ENCODE assay signal across 9 cellular contexts in the genomic region with DNA sequence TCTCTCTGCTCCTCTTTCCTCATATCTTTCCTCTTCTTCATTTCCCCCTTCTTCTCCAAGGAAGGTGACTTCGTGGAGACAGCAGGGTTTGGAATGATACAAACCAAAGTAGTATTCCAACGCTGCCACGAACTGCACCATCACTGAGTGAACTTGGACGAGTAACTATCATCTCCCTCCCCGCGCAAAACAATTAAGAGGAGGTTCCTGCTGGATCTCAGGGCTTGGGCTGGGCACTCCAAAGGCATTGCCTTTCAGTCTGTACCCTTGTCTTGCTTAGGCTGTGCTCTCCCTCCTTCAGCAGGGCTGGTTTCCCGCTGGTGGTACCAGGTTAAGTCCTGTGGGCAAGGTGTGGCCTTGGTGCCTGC. TPM values are rescaled to one million over a fixed set of nuclear protein-coding genes. Genes with fewer than 3 reads are reported as not detected.
DNase-seq lines count a peak whose midpoint lies in the region; ATAC-seq and TF ChIP-seq lines count a peak whose summit lies in the region.
"Had no signal": no experiment of that assay in that cellular context is flagged by ENCODE, and none has a peak within 500 bp of the region (broad histone marks: within the 10 kb centered on the region; RNA-seq: fewer than 3 reads in every experiment).

No MANE protein-coding gene starts in this region.

- no peak for ATAC-seq in natural killer cell treated with Interleukin-12 subunit alpha and Interleukin-12 subunit beta and Interleukin-15 and Interleukin-18, amount 100 ng/mL, for 72 hours

- H3K4me1 Mint-ChIP-seq in natural killer cell treated with Interleukin-12 subunit alpha and Interleukin-12 subunit beta and Interleukin-15 and Interleukin-18, amount 100 ng/mL, for 72 hours (ENCODE audit: low read depth in 2 of 2): peaks cover 24 to 31% of the 10 kb centered on the region in 2 donors

- no peaks in the 10 kb centered on the region for H3K9me3 Mint-ChIP-seq in natural killer cell treated with Interleukin-12 subunit alpha and Interleukin-12 subunit beta and Interleukin-15 and Interleukin-18, amount 100 ng/mL, for 72 hours

- H3K4me3 Mint-ChIP-seq in natural killer cell treated with Interleukin-12 subunit alpha and Interleukin-12 subunit beta and Interleukin-15 and Interleukin-18, amount 100 ng/mL, for 72 hours: peak overlapping the region; percentile 95

- POLR2A ChIA-PET in AG04450 (lab: Yijun Ruan, JAX): no interaction called here

- H3K36me3 ChIP-seq in HUES6 (ENCODE audit: control insufficient read depth, insufficient read depth, low read length): no peaks in the 10 kb centered on the region

- H3K9me3 ChIP-seq in AG04450 (ENCODE audit: control insufficient read depth, insufficient read depth, low read length) (no peaks in the 10 kb centered on the region), HUES6 (ENCODE audit: control insufficient read depth, insufficient read depth, low read depth, low read length) (no peaks in the 10 kb centered on the region)

- H3K4me3 ChIP-seq in AG04450 (ENCODE audit: low read depth, low read length): peak overlapping the region; percentile 77
- H3K4me3 ChIP-seq in HUES6 (ENCODE audit: low read depth, low read length): peak overlapping the region; percentile 74
- H3K4me3 ChIP-seq in dorsolateral prefrontal cortex: peak overlapping the region in 58 of 59 donors; percentile 29 to 78 (median 61)

- no peak overlapping the region for H3K9ac ChIP-seq in HUES6 (ENCODE audit: low read length)

- H3K27me3 ChIP-seq in AG04450 (ENCODE audit: control insufficient read depth, insufficient read depth, low read length) (peaks cover 27% of the 10 kb centered on the region), HUES6 (ENCODE audit: control insufficient read depth, insufficient read depth, low read length) (peaks cover 62% of the 10 kb centered on the region), dorsolateral prefrontal cortex (peaks cover 0 to 19% (median 0%) of the 10 kb centered on the region in 45 donors)

- DNase-seq in AG04450 (ENCODE audit: low read depth, low spot score) (no peak), dorsolateral prefrontal cortex (no peak), NCI-H748 treated with DMSO at 0.1 percent for 48 hours (lab: John Stamatoyannopoulos, UW) (no peak), medulla oblongata (ENCODE audit: extremely low spot score) (no peak), MV-4-11 (lab: John Stamatoyannopoulos, UW) (no peak), NCI-H1417 treated with DMSO at 0.1 percent for 48 hours (lab: John Stamatoyannopoulos, UW) (no peak)
- DNase-seq in natural killer cell treated with Interleukin-12 subunit alpha and Interleukin-12 subunit beta and Interleukin-15 and Interleukin-18, amount 100 ng/mL, for 72 hours (ENCODE audit: low spot score): no peak

- no peaks in the 10 kb centered on the region for H3K36me3 Mint-ChIP-seq in natural killer cell treated with Interleukin-12 subunit alpha and Interleukin-12 subunit beta and Interleukin-15 and Interleukin-18, amount 100 ng/mL, for 72 hours

- H3K4me1 ChIP-seq in HUES6 (ENCODE audit: control insufficient read depth, insufficient read depth, low read length): peaks cover 29% of the 10 kb centered on the region

- H3K27ac Mint-ChIP-seq in natural killer cell treated with Interleukin-12 subunit alpha and Interleukin-12 subunit beta and Interleukin-15 and Interleukin-18, amount 100 ng/mL, for 72 hours: no peak overlapping the region

- intact Hi-C loops in dorsolateral prefrontal cortex (cut with DNase I): no loop called here

- H3K27ac ChIP-seq in AG04450 (ENCODE audit: low read depth, low read length): no peak overlapping the region
- no peak overlapping the region for H3K27ac ChIP-seq in HUES6 (ENCODE audit: low read depth, low read length)
- H3K27ac ChIP-seq in dorsolateral prefrontal cortex: no peak overlapping the region

- peaks cover 26 to 28% of the 10 kb centered on the region in 2 donors for H3K27me3 Mint-ChIP-seq in natural killer cell treated with Interleukin-12 subunit alpha and Interleukin-12 subunit beta and Interleukin-15 and Interleukin-18, amount 100 ng/mL, for 72 hours

- TF ChIP-seq CTCF in AG04450 (IDR thresholded peaks at IDR 0.05; ENCODE audit: low read depth, low read length) (no peak), dorsolateral prefrontal cortex (IDR thresholded peaks at IDR 0.05 in 54 of 56, conservative IDR thresholded peaks at IDR 0.05 in 2 of 56; ENCODE audit: low read depth in 1 of 56, partially characterized antibody in 56 of 56) (no peak)

- CTCF ChIA-PET in AG04450 (lab: Charles Lee): interaction anchor here (3.3 kb wide), 1 partner anchor 11 kb away, joined by 38 read pairs; no protein-coding TSS in a partner anchor

RNA-seq across cellular contexts. Expression of gene PITX3, which starts 0.8 kb away (rescaled TPM):
- polyA plus RNA-seq in AG04450 (2011; rRNA removed): not detected in 2 replicates
- not detected in 2 replicates for polyA minus RNA-seq in AG04450 (2011; rRNA and poly(A)+ RNA removed)
- under 1 TPM in 3 of 120 experiments, not detected in 117; 0.41 to 0.43 (median 0.41) TPM for total RNA-seq in dorsolateral prefrontal cortex
- total RNA-seq in natural killer cell treated with Interleukin-12 subunit alpha and Interleukin-12 subunit beta and Interleukin-15 and Interleukin-18, amount 100 ng/mL, for 72 hours: not detected
- total RNA-seq: dermis microvascular lymphatic vessel endothelial cell had no signal

RNA-seq across cellular contexts. Expression of gene GBF1, which starts 3.2 kb away (rescaled TPM):
- 31.9 and 43.8 TPM in 2 replicates for polyA plus RNA-seq in AG04450 (2011; rRNA removed)
- 93.0 and 115 TPM in 2 replicates for polyA minus RNA-seq in AG04450 (2011; rRNA and poly(A)+ RNA removed)
- 10 to 100 TPM; 42.4 to 69.4 (median 57.9) TPM for total RNA-seq in dorsolateral prefrontal cortex
- 10 to 100 TPM; 63.2 to 65.3 TPM for total RNA-seq in natural killer cell treated with Interleukin-12 subunit alpha and Interleukin-12 subunit beta and Interleukin-15 and Interleukin-18, amount 100 ng/mL, for 72 hours

RNA-seq across cellular contexts. Expression of gene ELOVL3, which starts 16.0 kb away (rescaled TPM):
- 0.16 and 0.27 TPM in 2 replicates for polyA plus RNA-seq in AG04450 (2011; rRNA removed)
- not detected in 2 replicates for polyA minus RNA-seq in AG04450 (2011; rRNA and poly(A)+ RNA removed)
- 1 to 10 TPM in 10 of 120 experiments, under 1 TPM in 67, not detected in 43; 0.22 to 1.8 (median 0.62) TPM for total RNA-seq in dorsolateral prefrontal cortex
- total RNA-seq in natural killer cell treated with Interleukin-12 subunit alpha and Interleukin-12 subunit beta and Interleukin-15 and Interleukin-18, amount 100 ng/mL, for 72 hours: not detected
- total RNA-seq: dermis microvascular lymphatic vessel endothelial cell had no signal
